9 cellular contexts compared by ENCODE assay signal in the genomic region with DNA sequence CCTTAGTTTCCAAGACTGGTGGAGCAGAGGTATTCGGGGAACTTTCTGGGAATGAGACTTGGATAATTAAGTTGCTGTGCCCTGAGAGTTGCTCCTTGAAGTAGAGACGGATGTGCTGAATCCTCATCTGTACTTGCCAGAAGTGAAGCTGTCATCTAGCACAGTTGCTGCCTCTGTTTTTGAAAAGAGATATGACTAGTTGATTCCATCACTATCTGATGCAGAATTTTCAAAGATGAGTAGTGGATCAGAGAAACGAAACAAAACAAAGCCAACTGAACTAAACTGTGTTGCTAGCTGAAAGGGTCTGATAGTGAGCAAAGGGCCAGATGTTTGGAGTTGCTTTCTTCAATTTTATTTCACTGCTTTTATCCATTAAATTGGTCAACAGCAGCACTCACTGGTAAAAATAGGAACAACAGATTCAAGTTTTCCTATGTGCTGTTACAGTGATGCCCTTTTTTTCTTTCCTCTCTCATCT. TPM values are rescaled to one million over a fixed set of nuclear protein-coding genes. Genes with fewer than 3 reads are reported as not detected.
A peak's percentile ranks its signal among the peaks of the same experiment; 100 is the strongest.
DNase-seq lines count a peak whose midpoint lies in the region; ATAC-seq, FAIRE-seq and TF ChIP-seq lines count a peak whose summit lies in the region.
"Had no signal": no experiment of that assay in that cellular context is flagged by ENCODE, and none has a peak within 500 bp of the region (broad histone marks: within the 10 kb centered on the region; RNA-seq: fewer than 3 reads in every experiment).

No MANE protein-coding gene starts in this region.

- no peak for TF ChIP-seq EP300 in transverse colon (IDR thresholded peaks at IDR 0.05; ENCODE audit: low read depth)

- H3K4me3 ChIP-seq in transverse colon = no peak overlapping the region
- H3K4me3 ChIP-seq in OCI-LY7 (ENCODE audit: low read depth, low read length, poor library complexity, severe bottlenecking) = no peak overlapping the region
- H3K4me3 ChIP-seq in CD8-positive, alpha-beta T cell (ENCODE audit: low read depth, low read length) = no peak overlapping the region
- H3K4me3 ChIP-seq: BLaER1 treated with 17β-estradiol and CSF1 and Interleukin-3, amounts not matched to agents 10 nM and 100 nM had no signal

- H2AFZ ChIP-seq in OCI-LY7 (ENCODE audit: low read length) = no peak overlapping the region

- H3K9me3 ChIP-seq in transverse colon (no peaks in the 10 kb centered on the region), OCI-LY7 (ENCODE audit: low read length) (no peaks in the 10 kb centered on the region)
- H3K9me3 ChIP-seq in CD8-positive, alpha-beta T cell (ENCODE audit: low read length) = no peaks in the 10 kb centered on the region

- DNase-seq in NCI-H2171 treated with DMSO at 0.1 percent for 48 hours (lab: John Stamatoyannopoulos, UW) = peak; percentile 59
- no peak for DNase-seq in NCI-H2171 (lab: John Stamatoyannopoulos, UW)
- DNase-seq in amniotic epithelial cell (ENCODE audit: low read depth) = peak; percentile 81
- no peak for DNase-seq in transverse colon
- no peak for DNase-seq in effector memory CD8-positive, alpha-beta T cell
- DNase-seq in OCI-LY7 (ENCODE audit: low spot score) = no peak
- no peak for DNase-seq in CD8-positive, alpha-beta T cell

- H3K27me3 Mint-ChIP-seq in effector memory CD8-positive, alpha-beta T cell = no peaks in the 10 kb centered on the region
- no peaks in the 10 kb centered on the region for H3K27me3 Mint-ChIP-seq in CD8-positive, alpha-beta T cell (ENCODE audit: low read depth)

- no peaks in the 10 kb centered on the region for H3K4me1 Mint-ChIP-seq in effector memory CD8-positive, alpha-beta T cell (ENCODE audit: low read depth in 2 of 2)
- no peaks in the 10 kb centered on the region for H3K4me1 Mint-ChIP-seq in CD8-positive, alpha-beta T cell (ENCODE audit: low read depth)

- FAIRE-seq in islet of Langerhans (lab: Jason Lieb, UNC) = peak; percentile 17

- no peak for ATAC-seq in effector memory CD8-positive, alpha-beta T cell (replicated peaks)
- no peak for ATAC-seq in CD8-positive, alpha-beta T cell

- peak in 4 of 5 experiments; percentile 23 to 47 (median 24) for TF ChIP-seq CTCF in transverse colon (IDR thresholded peaks at IDR 0.05)
- no peak for TF ChIP-seq CTCF in OCI-LY7 (conservative IDR thresholded peaks at IDR 0.05; ENCODE audit: low read length)
- TF ChIP-seq CTCF in CD8-positive, alpha-beta T cell (IDR thresholded peaks at IDR 0.05) = no peak

- 36 to 47% methylated on average over 3 of the region's 3 CpGs for WGBS in transverse colon (ENCODE audit: low coverage in 1 of 2), 2 donors

- H3K4me2 ChIP-seq in OCI-LY7 (ENCODE audit: low read length) = no peak overlapping the region

- no TSS peak for BruUV-seq in OCI-LY7 (replicated peaks; lab: Mats Ljungman, UMichigan)

- H3K9me2 ChIP-seq in OCI-LY7 (ENCODE audit: insufficient read depth, low read length) = no peaks in the 10 kb centered on the region

- in situ Hi-C loops in transverse colon (cut with MboI; ENCODE audit: low pct_ligation_motif_present in 1 of 4, low pct_unique_long_range_greater_than_20kb in 1 of 4, low sequenced_read_pairs in 3 of 4) = loop anchor here in 1 of 4 donors (10.0 kb wide), 1 partner anchor 97 kb away; no protein-coding TSS in a partner anchor

- POLR2A ChIA-PET in OCI-LY7 (lab: Charles Lee) = no interaction called here
- POLR2A ChIA-PET in CD8-positive, alpha-beta T cell (lab: Charles Lee) = no interaction called here

- H3K36me3 ChIP-seq in transverse colon (no peaks in the 10 kb centered on the region), OCI-LY7 (ENCODE audit: insufficient read depth, low read length) (no peaks in the 10 kb centered on the region)
- H3K36me3 ChIP-seq in CD8-positive, alpha-beta T cell (ENCODE audit: insufficient read depth, low read length) = no peaks in the 10 kb centered on the region

- H3K36me3 Mint-ChIP-seq in effector memory CD8-positive, alpha-beta T cell (ENCODE audit: insufficient read depth) = no peaks in the 10 kb centered on the region
- H3K36me3 Mint-ChIP-seq in CD8-positive, alpha-beta T cell = no peaks in the 10 kb centered on the region

- H3K79me2 ChIP-seq in OCI-LY7 (ENCODE audit: insufficient read depth, low read depth, low read length) = no peaks in the 10 kb centered on the region

- H3K4me3 Mint-ChIP-seq in effector memory CD8-positive, alpha-beta T cell = no peak overlapping the region
- no peak overlapping the region for H3K4me3 Mint-ChIP-seq in CD8-positive, alpha-beta T cell

- H3K27ac ChIP-seq in transverse colon = peak overlapping the region; percentile 31 to 58 (median 50)
- H3K27ac ChIP-seq in OCI-LY7 (ENCODE audit: low read depth, low read length, poor library complexity, severe bottlenecking) = no peak overlapping the region
- H3K27ac ChIP-seq in CD8-positive, alpha-beta T cell (ENCODE audit: low read depth, low read length) = no peak overlapping the region

- intact Hi-C loops in transverse colon (cut with DNase I; ENCODE audit: low total_unique reads) (no loop called here), OCI-LY7 (cut with micrococcal nuclease; ENCODE audit: unreplicated experiment) (no loop called here)
- intact Hi-C loops in CD8-positive, alpha-beta T cell (cut with DNase I, micrococcal nuclease) = no loop called here

- peaks cover 0 to 2% of the 10 kb centered on the region in 2 donors for H3K9me3 Mint-ChIP-seq in effector memory CD8-positive, alpha-beta T cell
- no peaks in the 10 kb centered on the region for H3K9me3 Mint-ChIP-seq in CD8-positive, alpha-beta T cell

- no peak for TF ChIP-seq POLR2A in transverse colon (IDR thresholded peaks at IDR 0.05)

- no peak overlapping the region for H3K27ac Mint-ChIP-seq in effector memory CD8-positive, alpha-beta T cell
- H3K27ac Mint-ChIP-seq in CD8-positive, alpha-beta T cell = no peak overlapping the region

- H4K20me1 ChIP-seq in OCI-LY7 (ENCODE audit: insufficient read depth, low read length) = no peaks in the 10 kb centered on the region

- H3K27me3 ChIP-seq in transverse colon = no peaks in the 10 kb centered on the region
- no peaks in the 10 kb centered on the region for H3K27me3 ChIP-seq in CD8-positive, alpha-beta T cell (ENCODE audit: insufficient read depth, low read length)
- H3K27me3 ChIP-seq: BLaER1 treated with 17β-estradiol and CSF1 and Interleukin-3, amounts not matched to agents 10 nM and 100 nM had no signal

- CTCF ChIA-PET in OCI-LY7 (lab: Charles Lee; ENCODE audit: unreplicated experiment) = no interaction called here
- CTCF ChIA-PET in CD8-positive, alpha-beta T cell (lab: Charles Lee) = no interaction called here

- H3K4me1 ChIP-seq in transverse colon = peaks cover 4 to 30% (median 7%) of the 10 kb centered on the region in 4 donors
- H3K4me1 ChIP-seq in OCI-LY7 (ENCODE audit: insufficient read depth, low read length, poor library complexity, severe bottlenecking) = no peaks in the 10 kb centered on the region
- H3K4me1 ChIP-seq in CD8-positive, alpha-beta T cell (ENCODE audit: insufficient read depth, low read length) = no peaks in the 10 kb centered on the region

RNA-seq across cellular contexts. Expression of a gene that starts 52.7 kb away (rescaled TPM):
- total RNA-seq in transverse colon = 10 to 100 TPM; 12.2 to 20.9 (median 17.1) TPM
- not detected in 2 replicates for total RNA-seq in OCI-LY7 (2014; rRNA removed; shearing (Covaris generic))
- total RNA-seq in OCI-LY7 (2022) = not detected in 2 replicates
- total RNA-seq in CD8-positive, alpha-beta T cell = not detected

Comparison
In these comparisons a context has a peak if more than half of its experiments do, and no peak if none do; other contexts are left out.
1. DNase-seq: peak in NCI-H2171 treated with DMSO at 0.1 percent for 48 hours (single experiment) and amniotic epithelial cell (single experiment); none in NCI-H2171 (single experiment), transverse colon (single experiment), effector memory CD8-positive, alpha-beta T cell (0 of 3), OCI-LY7 (single experiment) and CD8-positive, alpha-beta T cell (0 of 7).
2. H3K27ac ChIP-seq: peak in transverse colon (4 of 4); none in OCI-LY7 (single experiment) and CD8-positive, alpha-beta T cell (single experiment).
3. CTCF ChIP-seq: peak in transverse colon (4 of 5); none in OCI-LY7 (single experiment) and CD8-positive, alpha-beta T cell (single experiment).
4. RNA of a gene that starts 52.7 kb away (total RNA-seq): 12.2 to 20.9 TPM in transverse colon; not detected in CD8-positive, alpha-beta T cell and not detected in OCI-LY7; every median in the first group is over 10 times any median in the second.